Comparison of ENCODE assay signal across 8 cellular contexts in genomic region chr9:95510610-95511231, GRCh38. TPM values are rescaled to one million over a fixed set of nuclear protein-coding genes. Genes with fewer than 3 reads are reported as not detected.
DNase-seq lines count a peak whose midpoint lies in the region; ATAC-seq, FAIRE-seq and TF ChIP-seq lines count a peak whose summit lies in the region.

No MANE protein-coding gene starts in this region.

- DNase-seq in ACHN (peak; percentile 90), NCI-H2196 (lab: John Stamatoyannopoulos, UW; ENCODE audit: unreplicated experiment) (peak; percentile 95), activated B cell treated with CpG ODN at 0.5 μM for 24 hours (peak; percentile 64), caudate nucleus (lab: John Stamatoyannopoulos, UW) (peak in 60 of 61 donors; percentile 37 to 90 (median 82)), inferior parietal cortex (ENCODE audit: extremely low spot score) (peak; percentile 80), small intestine (peak; percentile 93)

- no peaks in the 10 kb centered on the region for H3K27me3 ChIP-seq in small intestine (ENCODE audit: control insufficient read depth in 2 of 2, insufficient read depth in 2 of 2, low read length in 2 of 2)

- CTCF ChIA-PET in activated B cell treated with CpG ODN at 0.5 μM for 24 hours (lab: Charles Lee) = interaction anchor here (1.0 kb wide), 1 partner anchor 48 kb away, joined by 3 read pairs; no protein-coding TSS in a partner anchor

- H3K27ac ChIP-seq in caudate nucleus (ENCODE audit: low read depth, low read length) = peak overlapping the region; percentile 77
- peak overlapping the region; percentile 77 to 92 for H3K27ac ChIP-seq in small intestine (ENCODE audit: low read depth in 1 of 2, low read length in 1 of 2)

- H3K4me3 ChIP-seq in small intestine (ENCODE audit: low read depth in 1 of 2, low read length in 2 of 2) = peak overlapping the region; percentile 50 to 88

- WGBS in small intestine, 3 donors = 0% methylated on average over 35 to 78 of the region's 78 CpGs

- H3K4me1 Mint-ChIP-seq in activated B cell treated with CpG ODN at 0.5 μM for 24 hours = peaks cover 47% of the 10 kb centered on the region

- ATAC-seq in GM18868 (IDR thresholded peaks at IDR 0.05; ENCODE audit: unreplicated experiment) (peak; percentile 42), HG03135 (IDR thresholded peaks at IDR 0.05; ENCODE audit: unreplicated experiment) (peak; percentile 32), activated B cell treated with CpG ODN at 0.5 μM for 24 hours (ENCODE audit: low read depth) (peak; percentile 38)

- in situ Hi-C loops in ACHN (cut with HindIII; ENCODE audit: low pct_ligation_motif_present, low pct_unique_long_range_greater_than_20kb, low sequenced_read_pairs) = no loop called here

- H3K27ac Mint-ChIP-seq in activated B cell treated with CpG ODN at 0.5 μM for 24 hours = peak overlapping the region; percentile 50

- no peaks in the 10 kb centered on the region for H3K36me3 ChIP-seq in small intestine (ENCODE audit: control insufficient read depth in 2 of 2, insufficient read depth in 2 of 2, low read length in 2 of 2)

- no peaks in the 10 kb centered on the region for H3K9me3 ChIP-seq in small intestine (ENCODE audit: control insufficient read depth, low read depth)

- POLR2A ChIA-PET in activated B cell treated with CpG ODN at 0.5 μM for 24 hours (lab: Charles Lee) = interaction anchor here (0.6 to 1.0 kb wide), 3 partner anchors 17 to 364 kb away, joined by 3 to 4 read pairs (median 3); partner anchors contain the start of gene FANCC

- peak overlapping the region; percentile 92 for H3K4me3 Mint-ChIP-seq in activated B cell treated with CpG ODN at 0.5 μM for 24 hours

- intact Hi-C loops in activated B cell treated with CpG ODN at 0.5 μM for 24 hours (cut with micrococcal nuclease) = loop anchor here (1.0 to 10.0 kb wide), 3 partner anchors 193 to 514 kb away; partner anchors contain the start of gene FANCC

- H3K4me1 ChIP-seq in small intestine (ENCODE audit: control insufficient read depth in 2 of 2, insufficient read depth in 1 of 2, low read depth in 1 of 2, low read length in 1 of 2) = peaks cover 0 to 4% of the 10 kb centered on the region in 2 donors

- H3K36me3 Mint-ChIP-seq in activated B cell treated with CpG ODN at 0.5 μM for 24 hours (ENCODE audit: low read depth) = peaks cover 4% of the 10 kb centered on the region

- no peak for TF ChIP-seq CTCF in activated B cell treated with CpG ODN at 0.5 μM for 24 hours (IDR thresholded peaks at IDR 0.05)

- no peaks in the 10 kb centered on the region for H3K9me3 Mint-ChIP-seq in activated B cell treated with CpG ODN at 0.5 μM for 24 hours

- no peak for FAIRE-seq in small intestine (lab: Jason Lieb, UNC)

- peaks cover 40% of the 10 kb centered on the region for H3K27me3 Mint-ChIP-seq in activated B cell treated with CpG ODN at 0.5 μM for 24 hours

RNA-seq across cellular contexts. Expression of gene PTCH1, which starts 6.0 kb away (rescaled TPM):
- 5.9 and 8.6 TPM in 2 replicates for total RNA-seq in activated B cell treated with CpG ODN at 0.5 μM for 24 hours
- polyA plus RNA-seq in small intestine = 1 to 10 TPM; 2.2 to 8.9 (median 2.7) TPM

Comparison
In these comparisons a context has a peak if more than half of its experiments do, and no peak if none do; other contexts are left out.
1. Peak in every context shown above with its lines: DNase-seq, ATAC-seq, H3K4me3 ChIP-seq and H3K27ac ChIP-seq.